In the genomic region with DNA sequence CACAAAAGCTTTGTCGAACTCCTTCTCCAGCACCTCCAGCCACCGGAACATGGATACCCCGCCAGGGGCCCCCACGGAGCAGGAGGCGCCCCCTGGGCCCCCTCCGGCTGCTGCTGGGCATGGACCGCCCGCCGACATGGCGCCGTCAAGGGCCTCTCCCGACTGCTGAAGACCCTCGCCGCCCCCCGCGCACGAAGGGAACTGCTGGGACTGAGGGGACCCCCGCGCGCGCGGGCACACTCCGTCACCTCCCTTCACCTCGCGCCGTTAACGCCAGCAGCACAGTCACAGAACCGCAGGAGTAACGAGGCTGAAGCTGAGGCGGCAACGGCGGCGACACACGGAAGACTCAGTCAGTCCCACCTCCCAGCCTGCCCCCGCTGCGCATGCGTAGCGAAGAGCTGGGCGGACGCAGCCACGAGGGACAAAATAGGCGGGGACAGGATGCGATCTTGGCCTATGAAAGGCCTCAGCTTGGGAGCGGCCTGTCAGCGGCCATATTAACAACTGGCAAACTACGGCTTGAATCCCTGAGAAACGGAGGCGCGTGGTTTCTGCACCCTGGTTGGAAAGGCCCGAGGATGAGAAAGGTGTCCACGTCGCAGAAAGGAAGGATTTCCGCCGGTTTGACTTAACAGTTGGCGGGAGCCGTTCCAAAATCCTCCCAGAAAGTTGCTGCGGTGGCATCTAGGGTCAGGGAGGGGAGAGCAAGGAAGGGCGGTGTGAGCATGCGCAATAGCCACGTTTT, we compare ENCODE assay signal across 8 cellular contexts. TPM values are rescaled to one million over a fixed set of nuclear protein-coding genes. Genes with fewer than 3 reads are reported as not detected.
A peak's percentile ranks its signal among the peaks of the same experiment; 100 is the strongest.
DNase-seq lines count a peak whose midpoint lies in the region; ATAC-seq and TF ChIP-seq lines count a peak whose summit lies in the region.

A gene (minus strand): TSS at position 361 of the 748 bp plus-strand sequence. CDS start 223 bp downstream, at position 138.

- H3K36me3 ChIP-seq in GM23338 (ENCODE audit: insufficient read depth) = peaks cover 6% of the 10 kb centered on the region; the same call in 1 of the 2 replicates

- peak within 1 kb of the TSS; percentile 90 for H2AFZ ChIP-seq in GM23338

- peaks cover 47% of the 10 kb centered on the region for H3K79me2 ChIP-seq in GM23338 (replicated peaks; ENCODE audit: insufficient read depth)

- H3F3A ChIP-seq in GM23338 (replicated peaks; ENCODE audit: low read depth) = no peaks in the 10 kb centered on the region

- peaks cover 7% of the 10 kb centered on the region; the same call in 2 of the 3 replicates for H3K4me1 Mint-ChIP-seq in GM23338
- H3K4me1 Mint-ChIP-seq in activated T-helper 17 cell treated with anti-CD3 and anti-CD28 coated beads, Interleukin-2, amount 50 U/mL, for 72 hours = peaks cover 14% of the 10 kb centered on the region
- H3K4me1 Mint-ChIP-seq in naive thymus-derived CD8-positive, alpha-beta T cell = peaks cover 16 to 52% (median 36%) of the 10 kb centered on the region in 4 donors

- peak within 1 kb of the TSS; percentile 98 for H3K4me3 Mint-ChIP-seq in GM23338
- H3K4me3 Mint-ChIP-seq in activated T-helper 17 cell treated with anti-CD3 and anti-CD28 coated beads, Interleukin-2, amount 50 U/mL, for 72 hours = peak within 1 kb of the TSS; percentile 94
- H3K4me3 Mint-ChIP-seq in naive thymus-derived CD8-positive, alpha-beta T cell = peak within 1 kb of the TSS; percentile 97 to 100 (median 99)

- H3K27ac ChIP-seq in GM23338 (ENCODE audit: low read depth) = peak within 1 kb of the TSS; percentile 78

- H3K4me2 ChIP-seq in GM23338 = peak within 1 kb of the TSS; percentile 92

- H3K27me3 Mint-ChIP-seq in GM23338 (ENCODE audit: insufficient read depth, low read depth, poor library complexity) = peaks cover 8% of the 10 kb centered on the region
- no peaks in the 10 kb centered on the region for H3K27me3 Mint-ChIP-seq in activated T-helper 17 cell treated with anti-CD3 and anti-CD28 coated beads, Interleukin-2, amount 50 U/mL, for 72 hours
- H3K27me3 Mint-ChIP-seq in naive thymus-derived CD8-positive, alpha-beta T cell = peaks cover 0 to 2% (median 0%) of the 10 kb centered on the region in 5 donors

- H3K27ac Mint-ChIP-seq in GM23338 = peak within 1 kb of the TSS; percentile 97
- H3K27ac Mint-ChIP-seq in activated T-helper 17 cell treated with anti-CD3 and anti-CD28 coated beads, Interleukin-2, amount 50 U/mL, for 72 hours = peak within 1 kb of the TSS; percentile 95
- peak within 1 kb of the TSS; percentile 94 to 99 (median 99) for H3K27ac Mint-ChIP-seq in naive thymus-derived CD8-positive, alpha-beta T cell

- peaks cover 17% of the 10 kb centered on the region for H3K36me3 Mint-ChIP-seq in GM23338 (ENCODE audit: low read depth)
- H3K36me3 Mint-ChIP-seq in activated T-helper 17 cell treated with anti-CD3 and anti-CD28 coated beads, Interleukin-2, amount 50 U/mL, for 72 hours (ENCODE audit: low read depth) = peaks cover 47% of the 10 kb centered on the region
- peaks cover 0 to 18% (median 14%) of the 10 kb centered on the region in 3 donors for H3K36me3 Mint-ChIP-seq in naive thymus-derived CD8-positive, alpha-beta T cell

- H3K4me1 ChIP-seq in GM23338 (ENCODE audit: insufficient read depth) = peaks cover 6% of the 10 kb centered on the region

- H3K4me3 ChIP-seq in GM23338 (peak within 1 kb of the TSS; percentile 61), fibroblast of mammary gland (ENCODE audit: control insufficient read depth, low read depth, low read length) (peak within 1 kb of the TSS; percentile 95)

- no peaks in the 10 kb centered on the region for H4K20me1 ChIP-seq in GM23338 (replicated peaks; ENCODE audit: insufficient read depth)

- H3K9me2 ChIP-seq in GM23338 (ENCODE audit: insufficient read depth) = no peaks in the 10 kb centered on the region

- TF ChIP-seq CTCF in GM23338 (conservative IDR thresholded peaks at IDR 0.05; ENCODE audit: low read depth in 2 of 2) = 0 out of 4 replicates have a peak, but pooled peaks of 1 of the 2 experiments have one; percentile 9
- TF ChIP-seq CTCF in fibroblast of mammary gland (conservative IDR thresholded peaks at IDR 0.05; ENCODE audit: control insufficient read depth, insufficient read depth, low read depth, low read length) = peak; percentile 3

- H3K27me3 ChIP-seq in GM23338 (ENCODE audit: insufficient read depth) = no peaks in the 10 kb centered on the region

- POLR2A ChIA-PET in naive thymus-derived CD8-positive, alpha-beta T cell (lab: Charles Lee) = interaction anchor here (0.6 to 5.1 kb wide), 11 partner anchors 13 to 1292 kb away, joined by 3 to 46 read pairs (median 4); a partner anchor contains a TSS

- ATAC-seq in GM23338 = peak; percentile 97
- ATAC-seq in activated T-helper 17 cell treated with anti-CD3 and anti-CD28 coated beads, Interleukin-2, amount 50 U/mL, for 72 hours (replicated peaks) = peak; percentile 96
- ATAC-seq in naive thymus-derived CD8-positive, alpha-beta T cell = peak; percentile 93 to 95

- H3K9me3 Mint-ChIP-seq in GM23338 = peaks cover 4% of the 10 kb centered on the region; the same call in 2 of the 3 replicates
- no peaks in the 10 kb centered on the region for H3K9me3 Mint-ChIP-seq in activated T-helper 17 cell treated with anti-CD3 and anti-CD28 coated beads, Interleukin-2, amount 50 U/mL, for 72 hours
- peaks cover 0 to 4% (median 0%) of the 10 kb centered on the region in 9 donors for H3K9me3 Mint-ChIP-seq in naive thymus-derived CD8-positive, alpha-beta T cell

- DNase-seq in EH (ENCODE audit: low read depth) (peak; percentile 99), GM23338 (ENCODE audit: low spot score) (peak; percentile 97), LHCN-M2 (ENCODE audit: low read depth) (peak; percentile 98), RPMI8226 (peak; percentile 95), fibroblast of mammary gland (ENCODE audit: low read depth) (peak; percentile 97)
- peak; percentile 87 to 98 (median 96) for DNase-seq in naive thymus-derived CD8-positive, alpha-beta T cell
- peak; percentile 87 to 98 (median 94) for DNase-seq in stimulated activated naive CD4-positive, alpha-beta T cell (lab: John Stamatoyannopoulos, UW)

TF ChIP-seq in GM23338, 12 proteins besides CTCF, POLR2A, EP300 and RAD21:
- TF ChIP-seq ZNF331 (CRISPR knock-in tag; IDR thresholded peaks at IDR 0.05; ENCODE audit: low read depth) = no peak
- TF ChIP-seq, protein P1, sequence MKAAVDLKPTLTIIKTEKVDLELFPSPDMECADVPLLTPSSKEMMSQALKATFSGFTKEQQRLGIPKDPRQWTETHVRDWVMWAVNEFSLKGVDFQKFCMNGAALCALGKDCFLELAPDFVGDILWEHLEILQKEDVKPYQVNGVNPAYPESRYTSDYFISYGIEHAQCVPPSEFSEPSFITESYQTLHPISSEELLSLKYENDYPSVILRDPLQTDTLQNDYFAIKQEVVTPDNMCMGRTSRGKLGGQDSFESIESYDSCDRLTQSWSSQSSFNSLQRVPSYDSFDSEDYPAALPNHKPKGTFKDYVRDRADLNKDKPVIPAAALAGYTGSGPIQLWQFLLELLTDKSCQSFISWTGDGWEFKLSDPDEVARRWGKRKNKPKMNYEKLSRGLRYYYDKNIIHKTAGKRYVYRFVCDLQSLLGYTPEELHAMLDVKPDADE (IDR thresholded peaks at IDR 0.05) = peak; percentile 56; the same call in 1 of the 2 replicates
- TF ChIP-seq NANOG (IDR thresholded peaks at IDR 0.05; ENCODE audit: borderline replicate concordance) = no peak
- TF ChIP-seq POLR2AphosphoS5 (IDR thresholded peaks at IDR 0.05; ENCODE audit: low read depth) = peak; percentile 97
- no peak for TF ChIP-seq EZH2phosphoT487 (IDR thresholded peaks at IDR 0.05; ENCODE audit: unreplicated experiment)

RNA-seq across cellular contexts. Expression of the gene that starts here (rescaled TPM):
- total RNA-seq in GM23338 (2014; rRNA removed; shearing (Covaris generic)) = 24.9 and 26.4 TPM in 2 replicates
- 14.0 and 15.5 TPM in 2 replicates for polyA plus RNA-seq in GM23338 (2016; fragmentation: Nextera tagmentation; extraction: Ambion mirVana)
- total RNA-seq in LHCN-M2 (2014; rRNA removed) = 43.7 and 44.2 TPM in 2 replicates
- 26.2 TPM for polyA plus RNA-seq in LHCN-M2 (2012)
- total RNA-seq in activated T-helper 17 cell treated with anti-CD3 and anti-CD28 coated beads, Interleukin-2, amount 50 U/mL, for 72 hours = 10 to 100 TPM; 16.3 to 20.4 TPM
- 10 to 100 TPM; 33.1 to 35.0 TPM for total RNA-seq in naive thymus-derived CD8-positive, alpha-beta T cell
- polyA plus RNA-seq in naive thymus-derived CD8-positive, alpha-beta T cell = 10 to 100 TPM; 11.8 to 14.2 (median 11.8) TPM

Comparison
In these comparisons a context has a peak if more than half of its experiments do, and no peak if none do; other contexts are left out.
1. Peak in every context shown above with its lines: DNase-seq, ATAC-seq, H3K4me3 ChIP-seq and H3K27ac ChIP-seq.